In genomic region chr3:113594066-113594465, GRCh38 we compare ENCODE assay signal across 17 cellular contexts.
"Had no signal": no experiment of that assay in that cellular context is flagged by ENCODE, and none has a peak within 500 bp of the region (broad histone marks: within the 10 kb centered on the region; RNA-seq: fewer than 3 reads in every experiment).

No MANE protein-coding gene starts in this region.

- H3K27me3 ChIP-seq: brain microvascular endothelial cell, esophagus squamous epithelium, hepatocyte, stomach, testis, upper lobe of left lung had no signal

- H3K4me1 Mint-ChIP-seq: activated T-helper 17 cell treated with anti-CD3 and anti-CD28 coated beads, Interleukin-2, amount 50 U/mL, for 72 hours; central memory CD8-positive, alpha-beta T cell had no signal

- H3K4me3 Mint-ChIP-seq: activated T-helper 17 cell treated with anti-CD3 and anti-CD28 coated beads, Interleukin-2, amount 50 U/mL, for 72 hours; central memory CD8-positive, alpha-beta T cell; natural killer cell treated with Interleukin-12 subunit alpha and Interleukin-12 subunit beta and Interleukin-15 and Interleukin-18, amount 100 ng/mL, for 72 hours had no signal

- H3K36me3 ChIP-seq: brain microvascular endothelial cell, esophagus squamous epithelium, stomach, upper lobe of left lung had no signal

- H3K9me3 Mint-ChIP-seq: activated T-helper 17 cell treated with anti-CD3 and anti-CD28 coated beads, Interleukin-2, amount 50 U/mL, for 72 hours; central memory CD8-positive, alpha-beta T cell; natural killer cell treated with Interleukin-12 subunit alpha and Interleukin-12 subunit beta and Interleukin-15 and Interleukin-18, amount 100 ng/mL, for 72 hours had no signal

- H3K4me1 ChIP-seq: stomach, testis, upper lobe of left lung had no signal

- H3K9me3 ChIP-seq: esophagus squamous epithelium, stomach, testis, upper lobe of left lung had no signal

- ATAC-seq: activated T-helper 17 cell treated with anti-CD3 and anti-CD28 coated beads, Interleukin-2, amount 50 U/mL, for 72 hours; natural killer cell treated with Interleukin-12 subunit alpha and Interleukin-12 subunit beta and Interleukin-15 and Interleukin-18, amount 100 ng/mL, for 72 hours; sciatic nerve had no signal

- H3K36me3 Mint-ChIP-seq: natural killer cell treated with Interleukin-12 subunit alpha and Interleukin-12 subunit beta and Interleukin-15 and Interleukin-18, amount 100 ng/mL, for 72 hours had no signal

- H3K27ac ChIP-seq: brain microvascular endothelial cell, esophagus squamous epithelium, hepatocyte, stomach, testis, upper lobe of left lung had no signal

- DNase-seq: activated CD4-positive, CD25-positive, alpha-beta regulatory T cell treated with anti-CD3 and anti-CD28 coated beads, Interleukin-2, amount 50 U/mL, for 72 hours; activated naive CD4-positive, alpha-beta T cell treated with Interleukin-2 at 50 U/mL for 16 hours; anterior cingulate cortex; brain microvascular endothelial cell; cortex of kidney; effector CD4-positive, alpha-beta T cell; esophagus squamous epithelium; mesendoderm; stimulated activated CD4-positive, alpha-beta T cell treated with anti-CD3 and anti-CD28 coated beads, Interleukin-1b, Interleukin-23, amount 100 ng/mL, for 48 hours; stomach; testis; upper lobe of left lung had no signal

- H3K27me3 Mint-ChIP-seq: activated T-helper 17 cell treated with anti-CD3 and anti-CD28 coated beads, Interleukin-2, amount 50 U/mL, for 72 hours; central memory CD8-positive, alpha-beta T cell; natural killer cell treated with Interleukin-12 subunit alpha and Interleukin-12 subunit beta and Interleukin-15 and Interleukin-18, amount 100 ng/mL, for 72 hours had no signal

- H3K4me3 ChIP-seq: esophagus squamous epithelium, hepatocyte, stomach, testis, upper lobe of left lung had no signal

- H3K27ac Mint-ChIP-seq: activated T-helper 17 cell treated with anti-CD3 and anti-CD28 coated beads, Interleukin-2, amount 50 U/mL, for 72 hours; natural killer cell treated with Interleukin-12 subunit alpha and Interleukin-12 subunit beta and Interleukin-15 and Interleukin-18, amount 100 ng/mL, for 72 hours had no signal
